8 cellular contexts compared by ENCODE assay signal in genomic region chr12:89390802-89391673, GRCh38. TPM values are rescaled to one million over a fixed set of nuclear protein-coding genes. Genes with fewer than 3 reads are reported as not detected.
DNase-seq lines count a peak whose midpoint lies in the region; ATAC-seq and TF ChIP-seq lines count a peak whose summit lies in the region.

No MANE protein-coding gene starts in this region.

- POLR2A ChIA-PET in OCI-LY7 (lab: Charles Lee) = interaction anchor here (0.7 to 1.2 kb wide), 2 partner anchors 13 to 119 kb away, joined by 3 read pairs; no protein-coding TSS in a partner anchor

- TF ChIP-seq CTCF in AG10803 (conservative IDR thresholded peaks at IDR 0.05; ENCODE audit: low read length) = no peak
- no peak for TF ChIP-seq CTCF in mucosa of descending colon (IDR thresholded peaks at IDR 0.05)
- no peak for TF ChIP-seq CTCF in OCI-LY7 (conservative IDR thresholded peaks at IDR 0.05; ENCODE audit: low read length)

- H3K9me2 ChIP-seq in OCI-LY7 (ENCODE audit: insufficient read depth, low read length) = no peaks in the 10 kb centered on the region

- peaks cover 12% of the 10 kb centered on the region for H3K4me1 ChIP-seq in mucosa of descending colon (ENCODE audit: low read depth)
- H3K4me1 ChIP-seq in OCI-LY7 (ENCODE audit: insufficient read depth, low read length, poor library complexity, severe bottlenecking) = no peaks in the 10 kb centered on the region

- H3K9me3 ChIP-seq in mucosa of descending colon = no peaks in the 10 kb centered on the region
- no peaks in the 10 kb centered on the region for H3K9me3 ChIP-seq in OCI-LY7 (ENCODE audit: low read length)

- no peaks in the 10 kb centered on the region for H3K36me3 ChIP-seq in mucosa of descending colon (ENCODE audit: low read depth)
- no peaks in the 10 kb centered on the region for H3K36me3 ChIP-seq in OCI-LY7 (ENCODE audit: insufficient read depth, low read length)

- CTCF ChIA-PET in OCI-LY7 (lab: Charles Lee; ENCODE audit: unreplicated experiment) = no interaction called here

- no peak overlapping the region for H3K27ac ChIP-seq in OCI-LY7 (ENCODE audit: low read depth, low read length, poor library complexity, severe bottlenecking)

- ATAC-seq in mucosa of descending colon = peak; percentile 73

- no peak overlapping the region for H3K4me3 ChIP-seq in AG10803 (ENCODE audit: low read length)
- H3K4me3 ChIP-seq in mucosa of descending colon = no peak overlapping the region
- H3K4me3 ChIP-seq in OCI-LY7 (ENCODE audit: low read depth, low read length, poor library complexity, severe bottlenecking) = no peak overlapping the region

- no peaks in the 10 kb centered on the region for H3K79me2 ChIP-seq in OCI-LY7 (ENCODE audit: insufficient read depth, low read depth, low read length)

- intact Hi-C loops in mucosa of descending colon (cut with DNase I, micrococcal nuclease) = no loop called here
- intact Hi-C loops in OCI-LY7 (cut with micrococcal nuclease; ENCODE audit: unreplicated experiment) = no loop called here

- DNase-seq in AG10803 (ENCODE audit: low read depth) (peak; percentile 83), LoVo (ENCODE audit: low spot score) (peak; percentile 77), brain pericyte (ENCODE audit: low read depth, low spot score) (peak; percentile 22), mucosa of descending colon (no peak), NCI-H1092 (lab: John Stamatoyannopoulos, UW) (no peak), HK-2 (ENCODE audit: unreplicated experiment) (no peak), SKM-1 treated with dmso at 0.1 percent for 144 hours (lab: John Stamatoyannopoulos, UW; ENCODE audit: unreplicated experiment) (no peak), OCI-LY7 (ENCODE audit: low spot score) (no peak)

- no peaks in the 10 kb centered on the region for H4K20me1 ChIP-seq in OCI-LY7 (ENCODE audit: insufficient read depth, low read length)

- no peak overlapping the region for H3K4me2 ChIP-seq in OCI-LY7 (ENCODE audit: low read length)

- no peak overlapping the region for H2AFZ ChIP-seq in OCI-LY7 (ENCODE audit: low read length)

- no TSS peak for BruUV-seq in OCI-LY7 (replicated peaks; lab: Mats Ljungman, UMichigan)

RNA-seq across cellular contexts. Expression of gene DUSP6, which starts 38.7 kb away (rescaled TPM):
- 10 to 100 TPM; 56.6 to 82.1 (median 65.0) TPM for total RNA-seq in mucosa of descending colon
- total RNA-seq in OCI-LY7 (2014; rRNA removed; shearing (Covaris generic)) = 0.47 and 1.9 TPM in 2 replicates
- 1.3 and 2.2 TPM in 2 replicates for total RNA-seq in OCI-LY7 (2022)

Comparison
In these comparisons a context has a peak if more than half of its experiments do, and no peak if none do; other contexts are left out.
1. DNase-seq: peak in AG10803 (single experiment), LoVo (single experiment) and brain pericyte (single experiment); none in mucosa of descending colon (0 of 3), NCI-H1092 (single experiment), HK-2 (single experiment), SKM-1 treated with dmso at 0.1 percent for 144 hours (single experiment) and OCI-LY7 (single experiment).
2. RNA of gene DUSP6, which starts 38.7 kb away (total RNA-seq): 56.6 to 82.1 TPM in mucosa of descending colon; 0.47 to 2.2 TPM in OCI-LY7; every median in the first group is over 10 times any median in the second.